In the genomic region with DNA sequence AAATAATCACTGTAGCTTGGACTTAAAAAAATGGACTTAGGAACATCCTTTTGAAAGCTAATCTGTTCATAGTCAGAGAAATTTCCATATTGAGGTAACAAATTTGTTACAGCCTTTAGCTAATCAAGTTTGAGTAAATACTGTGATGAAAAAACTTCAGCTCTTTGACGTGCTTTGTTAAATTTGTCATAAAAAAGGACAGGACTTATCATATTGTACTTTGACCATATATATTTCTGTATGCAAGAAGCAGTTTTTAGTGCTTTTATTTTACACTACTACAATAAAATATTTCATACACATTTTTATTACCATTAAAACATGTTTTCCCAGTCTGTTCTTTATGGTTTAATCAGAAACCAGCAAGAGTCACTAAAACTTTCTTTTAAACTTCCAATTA, we compare ENCODE assay signal across 29 cellular contexts.
"Had no signal": no experiment of that assay in that cellular context is flagged by ENCODE, and none has a peak within 500 bp of the region (broad histone marks: within the 10 kb centered on the region; RNA-seq: fewer than 3 reads in every experiment).

No MANE protein-coding gene starts in this region.

- H3K9me3 ChIP-seq: neutrophil, psoas muscle, right lobe of liver, stomach, thoracic aorta, thyroid gland, tibial nerve, upper lobe of left lung, vagina had no signal

- H3K4me3 ChIP-seq: psoas muscle, right lobe of liver, sigmoid colon, stomach, thoracic aorta, thyroid gland, tibial nerve, upper lobe of left lung, vagina had no signal

- H3K9me3 Mint-ChIP-seq: naive thymus-derived CD8-positive, alpha-beta T cell; natural killer cell treated with Interleukin-12 subunit alpha and Interleukin-12 subunit beta and Interleukin-15 and Interleukin-18, amount 100 ng/mL, for 72 hours; nephron progenitor cell; neural crest cell; stimulated activated effector memory CD8-positive, alpha-beta T cell treated with anti-CD3 and anti-CD28 coated beads, Interleukin-12 subunit alpha, Interleukin-12 subunit beta, amount 100 ng/mL, for 72 hours; stimulated activated naive B cell treated with anti-CD40 and anti-IgM and Interleukin-4, amounts not matched to agents 10 μg/mL and 1 μg/mL and 100 μg/mL, for 72 hours; stimulated activated naive CD8-positive, alpha-beta T cell treated with anti-CD3 and anti-CD28 coated beads, Interleukin-15, Interleukin-2, amounts not matched to agents 100 ng/mL and 50 ng/mL, for 24 hours had no signal

- H3K4me1 Mint-ChIP-seq: naive thymus-derived CD8-positive, alpha-beta T cell; nephron progenitor cell; neural crest cell; stimulated activated effector memory CD8-positive, alpha-beta T cell treated with anti-CD3 and anti-CD28 coated beads, Interleukin-12 subunit alpha, Interleukin-12 subunit beta, amount 100 ng/mL, for 72 hours; stimulated activated naive B cell treated with anti-CD40 and anti-IgM and Interleukin-4, amounts not matched to agents 10 μg/mL and 1 μg/mL and 100 μg/mL, for 72 hours had no signal

- DNase-seq: naive thymus-derived CD8-positive, alpha-beta T cell; nephron progenitor cell; nucleus accumbens; posterior cingulate gyrus; psoas muscle; right cardiac atrium; right lobe of liver; sigmoid colon; small intestine; stimulated activated CD4-positive, alpha-beta T cell treated with anti-CD3 and anti-CD28 coated beads, Interleukin-15, amount 100 ng/mL, for 24 hours; stimulated activated CD4-positive, alpha-beta T cell treated with anti-CD3 and anti-CD28 coated beads, Interleukin-2, amount 100 ng/mL, for 24 hours; stimulated activated CD4-positive, alpha-beta T cell treated with anti-CD3 and anti-CD28 coated beads, Interleukin-2, amount 100 ng/mL, for 48 hours; stimulated activated CD4-positive, alpha-beta T cell treated with anti-CD3 and anti-CD28 coated beads, Interleukin-4, amount 100 ng/mL, for 24 hours; stimulated activated naive B cell treated with anti-CD40 and anti-IgM and Interleukin-4, amounts not matched to agents 10 μg/mL and 1 μg/mL and 100 μg/mL, for 72 hours; stimulated activated naive CD4-positive, alpha-beta T cell treated with Interleukin-2 at 50 U/mL for 16 hours; stomach; thyroid gland; upper lobe of left lung had no signal

- FAIRE-seq: urothelium cell line had no signal

- H3K27me3 ChIP-seq: neutrophil, right lobe of liver, sigmoid colon, stomach, thyroid gland, tibial nerve, upper lobe of left lung, vagina had no signal

- H3K4me1 ChIP-seq: parathyroid adenoma, psoas muscle, right lobe of liver, sigmoid colon, thyroid gland, tibial nerve, vagina had no signal

- H3K27me3 Mint-ChIP-seq: naive thymus-derived CD8-positive, alpha-beta T cell; natural killer cell treated with Interleukin-12 subunit alpha and Interleukin-12 subunit beta and Interleukin-15 and Interleukin-18, amount 100 ng/mL, for 72 hours; progenitor cell of endocrine pancreas; stimulated activated naive B cell treated with anti-CD40 and anti-IgM and Interleukin-4, amounts not matched to agents 10 μg/mL and 1 μg/mL and 100 μg/mL, for 72 hours; stimulated activated naive CD8-positive, alpha-beta T cell treated with anti-CD3 and anti-CD28 coated beads, Interleukin-15, Interleukin-2, amounts not matched to agents 100 ng/mL and 50 ng/mL, for 24 hours had no signal

- H3K27ac ChIP-seq: neutrophil, parathyroid adenoma, psoas muscle, right lobe of liver, sigmoid colon, stomach, thoracic aorta, thyroid gland, tibial nerve, upper lobe of left lung, vagina had no signal

- H3K36me3 ChIP-seq: neutrophil, right lobe of liver, thyroid gland, vagina had no signal

- H3K27ac Mint-ChIP-seq: naive thymus-derived CD8-positive, alpha-beta T cell; natural killer cell treated with Interleukin-12 subunit alpha and Interleukin-12 subunit beta and Interleukin-15 and Interleukin-18, amount 100 ng/mL, for 72 hours; nephron progenitor cell; progenitor cell of endocrine pancreas; stimulated activated effector memory CD8-positive, alpha-beta T cell treated with anti-CD3 and anti-CD28 coated beads, Interleukin-12 subunit alpha, Interleukin-12 subunit beta, amount 100 ng/mL, for 72 hours; stimulated activated naive B cell treated with anti-CD40 and anti-IgM and Interleukin-4, amounts not matched to agents 10 μg/mL and 1 μg/mL and 100 μg/mL, for 72 hours; stimulated activated naive CD8-positive, alpha-beta T cell treated with anti-CD3 and anti-CD28 coated beads, Interleukin-15, Interleukin-2, amounts not matched to agents 100 ng/mL and 50 ng/mL, for 24 hours had no signal

- H3K36me3 Mint-ChIP-seq: stimulated activated effector memory CD8-positive, alpha-beta T cell treated with anti-CD3 and anti-CD28 coated beads, Interleukin-12 subunit alpha, Interleukin-12 subunit beta, amount 100 ng/mL, for 72 hours had no signal

- ATAC-seq: naive thymus-derived CD8-positive, alpha-beta T cell; natural killer cell treated with Interleukin-12 subunit alpha and Interleukin-12 subunit beta and Interleukin-15 and Interleukin-18, amount 100 ng/mL, for 72 hours; psoas muscle; right cardiac atrium; right lobe of liver; stimulated activated effector memory CD8-positive, alpha-beta T cell treated with anti-CD3 and anti-CD28 coated beads, Interleukin-12 subunit alpha, Interleukin-12 subunit beta, amount 100 ng/mL, for 72 hours; stimulated activated naive B cell treated with anti-CD40 and anti-IgM and Interleukin-4, amounts not matched to agents 10 μg/mL and 1 μg/mL and 100 μg/mL, for 72 hours had no signal

- H3K4me3 Mint-ChIP-seq: naive thymus-derived CD8-positive, alpha-beta T cell; natural killer cell treated with Interleukin-12 subunit alpha and Interleukin-12 subunit beta and Interleukin-15 and Interleukin-18, amount 100 ng/mL, for 72 hours; nephron progenitor cell; neural crest cell; stimulated activated effector memory CD8-positive, alpha-beta T cell treated with anti-CD3 and anti-CD28 coated beads, Interleukin-12 subunit alpha, Interleukin-12 subunit beta, amount 100 ng/mL, for 72 hours; stimulated activated naive B cell treated with anti-CD40 and anti-IgM and Interleukin-4, amounts not matched to agents 10 μg/mL and 1 μg/mL and 100 μg/mL, for 72 hours; stimulated activated naive CD8-positive, alpha-beta T cell treated with anti-CD3 and anti-CD28 coated beads, Interleukin-15, Interleukin-2, amounts not matched to agents 100 ng/mL and 50 ng/mL, for 24 hours had no signal
